19 cellular contexts compared by ENCODE assay signal in genomic region chr7:22867589-22867988, GRCh38. TPM values are rescaled to one million over a fixed set of nuclear protein-coding genes. Genes with fewer than 3 reads are reported as not detected.
DNase-seq lines count a peak whose midpoint lies in the region; ATAC-seq and TF ChIP-seq lines count a peak whose summit lies in the region.
"Had no signal": no experiment of that assay in that cellular context is flagged by ENCODE, and none has a peak within 500 bp of the region (broad histone marks: within the 10 kb centered on the region; RNA-seq: fewer than 3 reads in every experiment).

No MANE protein-coding gene starts in this region.

- no peaks in the 10 kb centered on the region for H3K36me3 ChIP-seq in mammary epithelial cell (ENCODE audit: insufficient read depth, low read length)
- H3K36me3 ChIP-seq in duodenal mucosa (ENCODE audit: control insufficient read depth in 1 of 2, insufficient read depth in 2 of 2, low read length in 2 of 2) = no peaks in the 10 kb centered on the region
- no peaks in the 10 kb centered on the region for H3K36me3 ChIP-seq in muscle layer of duodenum (ENCODE audit: control insufficient read depth in 1 of 2, insufficient read depth in 2 of 2, low read length in 2 of 2)
- no peaks in the 10 kb centered on the region for H3K36me3 ChIP-seq in upper lobe of left lung
- no peaks in the 10 kb centered on the region for H3K36me3 ChIP-seq in neuronal stem cell (replicated peaks in 1 of 2; ENCODE audit: control insufficient read depth in 2 of 2, insufficient read depth in 2 of 2, low read length in 2 of 2)

- TF ChIP-seq EP300 in upper lobe of left lung (IDR thresholded peaks at IDR 0.05) = no peak

- dilution Hi-C loops in mammary epithelial cell (cut with HindIII; ENCODE audit: low sequenced_read_pairs) = loop anchor here (5.0 kb wide), 1 partner anchor 60 kb away; no protein-coding TSS in a partner anchor

- H3K27ac Mint-ChIP-seq in MCF 10A (ENCODE audit: low read depth, unreplicated experiment) = peak overlapping the region; percentile 75
- H3K27ac Mint-ChIP-seq: CD4-positive, alpha-beta T cell; stimulated activated naive B cell treated with anti-CD40 and anti-IgM and Interleukin-4, amounts not matched to agents 10 μg/mL and 1 μg/mL and 100 μg/mL, for 72 hours had no signal

- no peak for ATAC-seq in upper lobe of left lung (ENCODE audit: low FRiP score in 2 of 2)
- ATAC-seq: activated T-cell treated with anti-CD3 and anti-CD28 coated beads, Interleukin-2, amount 50 U/mL, for 4 hours; HCT116; left colon had no signal

- CTCF ChIA-PET in MCF 10A (lab: Yijun Ruan, JAX) = interaction anchor here (0.5 to 1.7 kb wide), 4 partner anchors 101 to 379 kb away, joined by 3 to 6 read pairs (median 3); partner anchors contain the start of gene GPNMB
- CTCF ChIA-PET in mammary epithelial cell (lab: Charles Lee; ENCODE audit: low non-redundant PET) = no interaction called here

- H3K27me3 Mint-ChIP-seq in MCF 10A (ENCODE audit: insufficient read depth, unreplicated experiment) = no peaks in the 10 kb centered on the region
- H3K27me3 Mint-ChIP-seq: CD4-positive, alpha-beta T cell; stimulated activated naive B cell treated with anti-CD40 and anti-IgM and Interleukin-4, amounts not matched to agents 10 μg/mL and 1 μg/mL and 100 μg/mL, for 72 hours had no signal

- POLR2A ChIA-PET in MCF 10A (lab: Yijun Ruan, JAX) = interaction anchor here (0.7 kb wide), 1 partner anchor 12 kb away, joined by 3 read pairs; no protein-coding TSS in a partner anchor

- H3K9ac ChIP-seq in mammary epithelial cell (ENCODE audit: insufficient read depth, low read length) (no peak overlapping the region), duodenal mucosa (ENCODE audit: low read depth in 1 of 2, low read length in 2 of 2) (no peak overlapping the region), neuronal stem cell (ENCODE audit: low read depth, low read length, poor library complexity) (no peak overlapping the region)
- H3K9ac ChIP-seq: parathyroid adenoma had no signal

- no peaks in the 10 kb centered on the region for H3K9me3 Mint-ChIP-seq in MCF 10A (ENCODE audit: unreplicated experiment)
- H3K9me3 Mint-ChIP-seq: activated T-cell treated with anti-CD3 and anti-CD28 coated beads, Interleukin-2, amount 50 U/mL, for 4 hours; CD4-positive, alpha-beta T cell; stimulated activated naive B cell treated with anti-CD40 and anti-IgM and Interleukin-4, amounts not matched to agents 10 μg/mL and 1 μg/mL and 100 μg/mL, for 72 hours had no signal

- H3K23ac ChIP-seq in neuronal stem cell (ENCODE audit: low read depth, low read length, poor library complexity) = no peak overlapping the region

- no peaks in the 10 kb centered on the region for H3K4me1 Mint-ChIP-seq in MCF 10A (ENCODE audit: insufficient read depth, unreplicated experiment)

- H3K27me3 ChIP-seq in mammary epithelial cell (ENCODE audit: insufficient read depth, low read length) (no peaks in the 10 kb centered on the region), duodenal mucosa (ENCODE audit: control insufficient read depth in 1 of 2, insufficient read depth in 2 of 2, low read length in 2 of 2) (no peaks in the 10 kb centered on the region), muscle layer of duodenum (ENCODE audit: low read depth, low read length) (no peaks in the 10 kb centered on the region), upper lobe of left lung (no peaks in the 10 kb centered on the region), neuronal stem cell (ENCODE audit: control insufficient read depth in 3 of 3, insufficient read depth in 3 of 3, low read depth in 1 of 3, low read length in 3 of 3) (peaks cover 0 to 2% (median 0%) of the 10 kb centered on the region in 3 experiments)

- no peak overlapping the region for H2BK5ac ChIP-seq in neuronal stem cell (ENCODE audit: low read length)

- no peaks in the 10 kb centered on the region for H3K79me2 ChIP-seq in mammary epithelial cell (ENCODE audit: insufficient read depth, low read length)
- H3K79me2 ChIP-seq: parathyroid adenoma had no signal

- in situ Hi-C loops in mammary epithelial cell (cut with MboI; ENCODE audit: low sequenced_read_pairs in 2 of 2) = no loop called here

- no peak overlapping the region for H3K4me3 Mint-ChIP-seq in MCF 10A (ENCODE audit: unreplicated experiment)
- H3K4me3 Mint-ChIP-seq: activated T-cell treated with anti-CD3 and anti-CD28 coated beads, Interleukin-2, amount 50 U/mL, for 4 hours; CD4-positive, alpha-beta T cell; stimulated activated naive B cell treated with anti-CD40 and anti-IgM and Interleukin-4, amounts not matched to agents 10 μg/mL and 1 μg/mL and 100 μg/mL, for 72 hours had no signal

- no peak overlapping the region for H2BK15ac ChIP-seq in neuronal stem cell (ENCODE audit: low read length)

- H3K4ac ChIP-seq in neuronal stem cell (ENCODE audit: low read length) = no peak overlapping the region

- DNase-seq in MCF 10A (ENCODE audit: unreplicated experiment) (no peak), mammary epithelial cell (no peak), upper lobe of left lung (no peak), neuronal stem cell (ENCODE audit: low spot score) (no peak), NCI-H2171 treated with DMSO at 0.1 percent for 48 hours (lab: John Stamatoyannopoulos, UW) (no peak)
- DNase-seq in effector CD4-positive, alpha-beta T cell = no peak
- DNase-seq: activated T-cell treated with anti-CD3 and anti-CD28 coated beads, Interleukin-2, amount 50 U/mL, for 4 hours; caudate nucleus; CD4-positive, alpha-beta T cell; effector memory CD4-positive, alpha-beta T cell; left colon; NCI-H1417 treated with DMSO at 0.1 percent for 48 hours; stimulated activated CD4-positive, alpha-beta T cell treated with anti-CD3 and anti-CD28 coated beads, Interleukin-12 subunit alpha, Interleukin-12 subunit beta, amount 100 ng/mL, for 4 hours; stimulated activated naive B cell treated with anti-CD40 and anti-IgM and Interleukin-4, amounts not matched to agents 10 μg/mL and 1 μg/mL and 100 μg/mL, for 72 hours; SW 1271 had no signal

- peaks cover 21% of the 10 kb centered on the region for H3K36me3 Mint-ChIP-seq in MCF 10A (ENCODE audit: insufficient read depth, unreplicated experiment)

- no peak overlapping the region for H3K4me2 ChIP-seq in mammary epithelial cell (ENCODE audit: insufficient read depth, low read depth, low read length)
- H3K4me2 ChIP-seq in neuronal stem cell (ENCODE audit: insufficient read depth, low read length, poor library complexity, severe bottlenecking) = no peak overlapping the region

- H2AFZ ChIP-seq in mammary epithelial cell (ENCODE audit: low read depth, low read length) = no peak overlapping the region
- H2AFZ ChIP-seq in neuronal stem cell (ENCODE audit: low read length) = no peak overlapping the region
- H2AFZ ChIP-seq: parathyroid adenoma had no signal

- 100% methylated on average over 1 of the region's 2 CpGs for WGBS in mammary epithelial cell (ENCODE audit: low coverage, missing lambda C conversion rate)
- WGBS in upper lobe of left lung, 2 donors = 53 to 57% methylated on average over 2 of the region's 2 CpGs
- WGBS in neuronal stem cell (ENCODE audit: extremely low coverage in 2 of 2, insufficient read length in 2 of 2, insufficient replicate concordance in 1 of 2), 2 donors = no CpG with 5 or more reads among the region's 2 CpGs

- TF ChIP-seq CTCF in MCF 10A (IDR thresholded peaks at IDR 0.05; ENCODE audit: unreplicated experiment) = no peak
- no peak for TF ChIP-seq CTCF in mammary epithelial cell (conservative IDR thresholded peaks at IDR 0.05 in 1 of 2, IDR thresholded peaks at IDR 0.05 in 1 of 2; ENCODE audit: extremely low read depth in 1 of 2, insufficient read depth in 1 of 2, low read depth in 1 of 2, low read length in 2 of 2)
- no peak for TF ChIP-seq CTCF in upper lobe of left lung (IDR thresholded peaks at IDR 0.05)

- no peak overlapping the region for H3K27ac ChIP-seq in mammary epithelial cell (ENCODE audit: insufficient read depth, low read depth, low read length)
- peak overlapping the region; percentile 13 for H3K27ac ChIP-seq in duodenal mucosa (ENCODE audit: low read depth, low read length)
- peak overlapping the region; percentile 66 for H3K27ac ChIP-seq in muscle layer of duodenum (ENCODE audit: low read length)
- peak overlapping the region in 3 of 4 donors; percentile 5 to 70 (median 30) for H3K27ac ChIP-seq in upper lobe of left lung
- no peak overlapping the region for H3K27ac ChIP-seq in neuronal stem cell (replicated peaks; ENCODE audit: low read length)
- H3K27ac ChIP-seq: parathyroid adenoma had no signal

- H2BK12ac ChIP-seq in neuronal stem cell (ENCODE audit: low read length) = no peak overlapping the region

- H3K18ac ChIP-seq in neuronal stem cell (ENCODE audit: low read length) = no peak overlapping the region

- no peak overlapping the region for H4K91ac ChIP-seq in neuronal stem cell (ENCODE audit: low read depth, low read length, poor library complexity)

- H3K14ac ChIP-seq in neuronal stem cell (ENCODE audit: low read length) = no peak overlapping the region

- H3K79me1 ChIP-seq in neuronal stem cell (ENCODE audit: low read depth, low read length) = no peaks in the 10 kb centered on the region

- H3K4me1 ChIP-seq in mammary epithelial cell (ENCODE audit: insufficient read depth, low read length) (peaks cover 7% of the 10 kb centered on the region), duodenal mucosa (ENCODE audit: control insufficient read depth in 1 of 2, insufficient read depth in 2 of 2, low read length in 2 of 2) (peaks cover 6 to 11% of the 10 kb centered on the region in 2 donors), muscle layer of duodenum (ENCODE audit: control insufficient read depth in 1 of 2, insufficient read depth in 2 of 2, low read length in 2 of 2) (peaks cover 0 to 4% of the 10 kb centered on the region in 2 donors), upper lobe of left lung (peaks cover 0 to 14% (median 2%) of the 10 kb centered on the region in 4 donors), neuronal stem cell (ENCODE audit: control insufficient read depth in 2 of 2, insufficient read depth in 1 of 2, low read depth in 1 of 2, low read length in 2 of 2) (peaks cover 0 to 2% of the 10 kb centered on the region in 2 donors)
- H3K4me1 ChIP-seq: parathyroid adenoma had no signal

- TF ChIP-seq POLR2A in upper lobe of left lung (IDR thresholded peaks at IDR 0.05) = no peak

- no peak overlapping the region for H2BK120ac ChIP-seq in neuronal stem cell (ENCODE audit: low read depth, low read length)

- BruUV-seq in MCF 10A (replicated peaks; lab: Mats Ljungman, UMichigan) (no TSS peak), mammary epithelial cell (replicated peaks; lab: Mats Ljungman, UMichigan) (no TSS peak)

- H4K8ac ChIP-seq in neuronal stem cell (ENCODE audit: low read depth, low read length) = no peak overlapping the region

- no peak overlapping the region for H2AK5ac ChIP-seq in neuronal stem cell (ENCODE audit: low read depth, low read length)

- no peaks in the 10 kb centered on the region for H3K9me3 ChIP-seq in mammary epithelial cell (replicated peaks; ENCODE audit: insufficient read depth, low read length)
- no peaks in the 10 kb centered on the region for H3K9me3 ChIP-seq in duodenal mucosa (ENCODE audit: control insufficient read depth in 1 of 2, low read length in 2 of 2)
- H3K9me3 ChIP-seq in muscle layer of duodenum (ENCODE audit: control insufficient read depth in 1 of 2, low read length in 2 of 2) = no peaks in the 10 kb centered on the region
- no peaks in the 10 kb centered on the region for H3K9me3 ChIP-seq in upper lobe of left lung
- no peaks in the 10 kb centered on the region for H3K9me3 ChIP-seq in neuronal stem cell (replicated peaks in 1 of 2; ENCODE audit: control insufficient read depth in 2 of 2, insufficient read depth in 1 of 2, low read depth in 1 of 2, low read length in 2 of 2)

- no peaks in the 10 kb centered on the region for H4K20me1 ChIP-seq in mammary epithelial cell (ENCODE audit: insufficient read depth, low read length)

- H3K4me3 ChIP-seq in mammary epithelial cell (replicated peaks in 1 of 3; ENCODE audit: insufficient read depth in 1 of 3, low read depth in 2 of 3, low read length in 3 of 3) = no peak overlapping the region
- H3K4me3 ChIP-seq in duodenal mucosa (ENCODE audit: low read depth in 1 of 2, low read length in 2 of 2) = no peak overlapping the region
- H3K4me3 ChIP-seq in muscle layer of duodenum (ENCODE audit: low read depth in 1 of 2, low read length in 2 of 2) = no peak overlapping the region
- H3K4me3 ChIP-seq in upper lobe of left lung = no peak overlapping the region
- no peak overlapping the region for H3K4me3 ChIP-seq in neuronal stem cell (ENCODE audit: low read length in 2 of 2)

- intact Hi-C loops in MCF 10A (cut with micrococcal nuclease) = no loop called here
- intact Hi-C loops in mammary epithelial cell (cut with micrococcal nuclease) = no loop called here

RNA-seq across cellular contexts. Expression of gene TOMM7, which starts 44.9 kb away (rescaled TPM):
- total RNA-seq in MCF 10A (2022) (376 and 409 TPM in 2 replicates), mammary epithelial cell (100 to 1,000 TPM in 1 of 2 donors, 10 to 100 TPM in 1; 77.5 to 239 TPM), upper lobe of left lung (100 to 1,000 TPM in 5 of 6 donors, 10 to 100 TPM in 1; 42.4 to 387 (median 171) TPM)
- polyA plus RNA-seq in mammary epithelial cell = 267 TPM
- 104 TPM for polyA minus RNA-seq in mammary epithelial cell
- 280 TPM for polyA plus RNA-seq in neuronal stem cell (2013, experiment 1 of 2)
- polyA plus RNA-seq in neuronal stem cell (2013, experiment 2 of 2) = 289 TPM

Comparison
In these comparisons a context has a peak if more than half of its experiments do, and no peak if none do; other contexts are left out.
1. H3K27ac ChIP-seq: peak in duodenal mucosa (single experiment), muscle layer of duodenum (single experiment) and upper lobe of left lung (3 of 4); none in mammary epithelial cell (single experiment) and neuronal stem cell (single experiment).